Comparison of ENCODE assay signal across 15 cellular contexts in genomic region chr18:55069497-55069896, GRCh38.
DNase-seq lines count a peak whose midpoint lies in the region; ATAC-seq, FAIRE-seq and TF ChIP-seq lines count a peak whose summit lies in the region.
"Had no signal": no experiment of that assay in that cellular context is flagged by ENCODE, and none has a peak within 500 bp of the region (broad histone marks: within the 10 kb centered on the region; RNA-seq: fewer than 3 reads in every experiment).

No MANE protein-coding gene starts in this region.

- H3K27me3 ChIP-seq in CD8-positive, alpha-beta memory T cell (ENCODE audit: insufficient read depth, low read length, poor library complexity, severe bottlenecking), result no peaks in the 10 kb centered on the region
- H3K27me3 ChIP-seq: left lung had no signal

- peaks cover 0 to 7% of the 10 kb centered on the region in 2 donors for H3K27me3 Mint-ChIP-seq in CD8-positive, alpha-beta memory T cell
- H3K27me3 Mint-ChIP-seq: activated CD4-positive, alpha-beta T cell treated with anti-CD3 and anti-CD28 coated beads, Interleukin-2, amount 10 ng/mL, durations not matched to agents 7 days and 5 days had no signal

- no peak for DNase-seq in D721Med (ENCODE audit: insufficient read length, low spot score)
- DNase-seq in cardiac septum (ENCODE audit: low spot score), result no peak
- no peak for DNase-seq in CD8-positive, alpha-beta memory T cell
- DNase-seq in effector CD8-positive, alpha-beta T cell (lab: John Stamatoyannopoulos, UW), result no peak
- DNase-seq in sciatic nerve (ENCODE audit: low spot score), result no peak
- DNase-seq: activated CD4-positive, alpha-beta T cell treated with anti-CD3 and anti-CD28 coated beads, Interleukin-2, amount 10 ng/mL, durations not matched to agents 7 days and 5 days; activated naive CD4-positive, alpha-beta T cell treated with anti-CD3 and anti-CD28 coated beads for 36 hours; H7; left lung; NCI-H69 had no signal

- H3K4me3 ChIP-seq in CD8-positive, alpha-beta memory T cell (ENCODE audit: low read length), result no peak overlapping the region
- H3K4me3 ChIP-seq: coronary artery, left lung had no signal

- no peak overlapping the region for H3K27ac ChIP-seq in CD8-positive, alpha-beta memory T cell (ENCODE audit: low read depth, low read length)
- H3K27ac ChIP-seq: coronary artery, left lung had no signal

- H3K27ac Mint-ChIP-seq in CD8-positive, alpha-beta memory T cell, result no peak overlapping the region
- H3K27ac Mint-ChIP-seq: activated CD4-positive, alpha-beta T cell treated with anti-CD3 and anti-CD28 coated beads, Interleukin-2, amount 10 ng/mL, durations not matched to agents 7 days and 5 days; activated naive CD4-positive, alpha-beta T cell treated with anti-CD3 and anti-CD28 coated beads for 36 hours had no signal

- TF ChIP-seq CTCF in D721Med (IDR thresholded peaks at IDR 0.05; ENCODE audit: insufficient read depth, missing control alignments), result no peak

- FAIRE-seq in D721Med (lab: Jason Lieb, UNC), result peak; percentile 29
- FAIRE-seq: A204.1 had no signal

- H3K36me3 ChIP-seq in CD8-positive, alpha-beta memory T cell (ENCODE audit: insufficient read depth, low read length), result no peaks in the 10 kb centered on the region
- H3K36me3 ChIP-seq: left lung had no signal

- H3K9me3 Mint-ChIP-seq in CD8-positive, alpha-beta memory T cell, result peaks cover 0 to 6% (median 0%) of the 10 kb centered on the region in 5 donors
- H3K9me3 Mint-ChIP-seq: activated CD4-positive, alpha-beta T cell treated with anti-CD3 and anti-CD28 coated beads, Interleukin-2, amount 10 ng/mL, durations not matched to agents 7 days and 5 days; activated naive CD4-positive, alpha-beta T cell treated with anti-CD3 and anti-CD28 coated beads for 36 hours had no signal

- H3K4me1 ChIP-seq in CD8-positive, alpha-beta memory T cell (ENCODE audit: insufficient read depth, low read length), result no peaks in the 10 kb centered on the region
- H3K4me1 ChIP-seq: left lung had no signal

- CTCF ChIA-PET in CD8-positive, alpha-beta memory T cell (lab: Charles Lee), result no interaction called here

- no peak overlapping the region for H3K4me3 Mint-ChIP-seq in CD8-positive, alpha-beta memory T cell
- H3K4me3 Mint-ChIP-seq: activated CD4-positive, alpha-beta T cell treated with anti-CD3 and anti-CD28 coated beads, Interleukin-2, amount 10 ng/mL, durations not matched to agents 7 days and 5 days; activated naive CD4-positive, alpha-beta T cell treated with anti-CD3 and anti-CD28 coated beads for 36 hours had no signal

- H3K9me3 ChIP-seq in CD8-positive, alpha-beta memory T cell (ENCODE audit: low read length), result no peaks in the 10 kb centered on the region
- H3K9me3 ChIP-seq: left lung had no signal

- H3K4me1 Mint-ChIP-seq in CD8-positive, alpha-beta memory T cell, result no peaks in the 10 kb centered on the region
- H3K4me1 Mint-ChIP-seq: activated CD4-positive, alpha-beta T cell treated with anti-CD3 and anti-CD28 coated beads, Interleukin-2, amount 10 ng/mL, durations not matched to agents 7 days and 5 days had no signal

- peak; percentile 64 for ATAC-seq in GM19043 (IDR thresholded peaks at IDR 0.05; ENCODE audit: low read depth, unreplicated experiment)
- ATAC-seq in HG02588 (IDR thresholded peaks at IDR 0.05; ENCODE audit: unreplicated experiment), result peak; percentile 82
- ATAC-seq in HG03354 (IDR thresholded peaks at IDR 0.05; ENCODE audit: poor library complexity, severe bottlenecking, unreplicated experiment), result peak; percentile 71
- no peak for ATAC-seq in sciatic nerve
- ATAC-seq: left lung had no signal

- POLR2A ChIA-PET in CD8-positive, alpha-beta memory T cell (lab: Charles Lee), result no interaction called here

- H3K36me3 Mint-ChIP-seq in CD8-positive, alpha-beta memory T cell, result no peaks in the 10 kb centered on the region

- intact Hi-C loops in cardiac septum (cut with DNase I), result no loop called here
- intact Hi-C loops in sciatic nerve (cut with DNase I), result no loop called here
